8 cellular contexts compared by ENCODE assay signal in the genomic region with DNA sequence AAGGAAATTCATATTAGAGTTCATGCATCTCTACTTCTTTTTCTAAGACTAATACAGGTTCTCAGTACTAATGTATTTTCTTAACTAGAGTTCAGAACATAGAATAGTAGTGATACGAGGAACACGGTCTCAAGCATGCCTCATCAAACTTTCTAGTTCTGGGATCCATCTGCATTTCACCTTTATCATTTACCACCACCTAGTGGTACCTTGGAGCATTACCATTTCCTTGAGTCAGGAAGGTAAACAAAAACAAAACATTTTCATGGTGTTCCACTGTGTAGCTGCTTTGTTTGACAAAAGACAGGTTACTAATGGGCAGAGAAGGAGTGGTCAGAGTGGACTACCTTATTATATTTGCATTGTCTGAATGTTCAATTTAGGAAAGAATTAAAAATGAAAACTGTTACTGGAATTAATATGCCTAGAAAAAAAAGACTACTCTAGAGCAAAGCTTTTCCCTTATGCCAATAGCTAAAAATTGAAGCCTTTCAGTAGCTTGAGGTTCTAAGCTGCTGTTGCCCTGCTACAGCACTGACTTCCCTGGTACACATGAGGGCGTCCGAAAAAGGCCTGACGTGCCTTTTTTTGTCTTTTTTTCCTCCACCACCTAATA. TPM values are rescaled to one million over a fixed set of nuclear protein-coding genes. Genes with fewer than 3 reads are reported as not detected.
DNase-seq lines count a peak whose midpoint lies in the region; ATAC-seq and TF ChIP-seq lines count a peak whose summit lies in the region.

No MANE protein-coding gene starts in this region.

- H3K27me3 ChIP-seq in brain microvascular endothelial cell (replicated peaks): no peaks in the 10 kb centered on the region
- H3K27me3 ChIP-seq in stomach: no peaks in the 10 kb centered on the region

- intact Hi-C loops in stomach (cut with DNase I; ENCODE audit: low total_unique reads): loop anchor here (5.0 to 10.0 kb wide), 2 partner anchors 120 to 318 kb away; no protein-coding TSS in a partner anchor

- H3K36me3 ChIP-seq in brain microvascular endothelial cell (replicated peaks) (peaks cover 28% of the 10 kb centered on the region), stomach (peaks cover 0 to 70% (median 62%) of the 10 kb centered on the region in 4 donors)

- WGBS in stomach, 5 donors: 58 to 65% (median 59%) methylated on average over 5 of the region's 5 CpGs

- no peak overlapping the region for H3K4me3 ChIP-seq in brain microvascular endothelial cell (ENCODE audit: low read depth, low read length)
- H3K4me3 ChIP-seq in stomach: no peak overlapping the region

- DNase-seq in HPDE6-E6E7 (ENCODE audit: extremely low spot score): peak; percentile 26
- DNase-seq in NCI-H82 treated with DMSO at 0.1 percent for 48 hours (lab: John Stamatoyannopoulos, UW; ENCODE audit: unreplicated experiment): peak; percentile 32
- peak; percentile 43 for DNase-seq in brain microvascular endothelial cell
- peak; percentile 59 for DNase-seq in iris pigment epithelial cell (ENCODE audit: low read depth)
- DNase-seq in stomach: no peak
- no peak for DNase-seq in stimulated activated CD4-positive, alpha-beta T cell treated with anti-CD3 and anti-CD28 coated beads, Interleukin-4, amount 100 ng/mL, for 4 hours

- H3K27ac ChIP-seq in C4-2B (no peak overlapping the region), brain microvascular endothelial cell (no peak overlapping the region), stomach (peak overlapping the region in 2 of 5 donors; percentile 14 to 65)

- in situ Hi-C loops in brain microvascular endothelial cell (cut with HindIII; ENCODE audit: low pct_ligation_motif_present, low sequenced_read_pairs): no loop called here

- no peak for TF ChIP-seq EP300 in stomach (IDR thresholded peaks at IDR 0.05)

- TF ChIP-seq CTCF in C4-2B (conservative IDR thresholded peaks at IDR 0.05): peak; percentile 95
- peak; percentile 69 for TF ChIP-seq CTCF in brain microvascular endothelial cell (IDR thresholded peaks at IDR 0.05; ENCODE audit: low read depth, low read length, missing control alignments)
- peak in 5 of 7 experiments; percentile 86 to 96 (median 92) for TF ChIP-seq CTCF in stomach (IDR thresholded peaks at IDR 0.05)

- peak; percentile 75 for ATAC-seq in GM18519 (IDR thresholded peaks at IDR 0.05; ENCODE audit: low FRiP score, unreplicated experiment)

- H3K4me1 ChIP-seq in stomach: peaks cover 0 to 11% (median 4%) of the 10 kb centered on the region in 4 donors

- H3K9me3 ChIP-seq in stomach: no peaks in the 10 kb centered on the region

- no peak for TF ChIP-seq POLR2A in stomach (IDR thresholded peaks at IDR 0.05)

RNA-seq across cellular contexts. Expression of a gene that starts 44.5 kb away (rescaled TPM):
- 10 to 100 TPM in 4 of 5 donors, 1 to 10 TPM in 1; 9.3 to 61.6 (median 27.2) TPM for total RNA-seq in stomach
- 10 to 100 TPM; 14.8 to 23.8 (median 23.8) TPM for polyA plus RNA-seq in stomach

Comparison
In these comparisons a context has a peak if more than half of its experiments do, and no peak if none do; other contexts are left out.
1. DNase-seq: peak in HPDE6-E6E7 (single experiment), NCI-H82 treated with DMSO at 0.1 percent for 48 hours (single experiment), brain microvascular endothelial cell (single experiment) and iris pigment epithelial cell (single experiment); none in stomach (single experiment) and stimulated activated CD4-positive, alpha-beta T cell treated with anti-CD3 and anti-CD28 coated beads, Interleukin-4, amount 100 ng/mL, for 4 hours (0 of 2).
2. Peak in every context shown above with its lines, with median percentiles within 50 percentile points of each other: CTCF ChIP-seq.